Comparison of ENCODE assay signal across 22 cellular contexts in genomic region chr18:72539861-72540260, GRCh38. TPM values are rescaled to one million over a fixed set of nuclear protein-coding genes. Genes with fewer than 3 reads are reported as not detected.
DNase-seq lines count a peak whose midpoint lies in the region; ATAC-seq and TF ChIP-seq lines count a peak whose summit lies in the region.
"Had no signal": no experiment of that assay in that cellular context is flagged by ENCODE, and none has a peak within 500 bp of the region (broad histone marks: within the 10 kb centered on the region; RNA-seq: fewer than 3 reads in every experiment).

No MANE protein-coding gene starts in this region.

- H3K27ac Mint-ChIP-seq in type B pancreatic cell: no peak overlapping the region
- H3K27ac Mint-ChIP-seq: B cell, CD14-positive monocyte, GM23338 had no signal

- peaks cover 0 to 30% (median 6%) of the 10 kb centered on the region in 45 donors for H3K27me3 ChIP-seq in dorsolateral prefrontal cortex

- no peaks in the 10 kb centered on the region for H3K36me3 Mint-ChIP-seq in type B pancreatic cell

- peak overlapping the region in 30 of 59 donors; percentile 1 to 77 (median 65) for H3K4me3 ChIP-seq in dorsolateral prefrontal cortex
- H3K4me3 ChIP-seq: A549, GM12878, GM23338, SJSA1 had no signal

- H3K27ac ChIP-seq in dorsolateral prefrontal cortex (peak overlapping the region in 10 of 59 donors; percentile 1 to 43 (median 28)), caudate nucleus (ENCODE audit: low read depth, low read length) (no peak overlapping the region)
- H3K27ac ChIP-seq: A549, KMS-11, SJSA1 had no signal

- peaks cover 7% of the 10 kb centered on the region for H3K4me1 Mint-ChIP-seq in type B pancreatic cell (ENCODE audit: unreplicated experiment)
- H3K4me1 Mint-ChIP-seq: GM23338 had no signal

- no peak for ATAC-seq in GM21619 (IDR thresholded peaks at IDR 0.05; ENCODE audit: unreplicated experiment)
- ATAC-seq: A549, GM12878, GM23338, Right ventricle myocardium inferior had no signal

- DNase-seq in NCI-H510A treated with DMSO at 0.1 percent for 48 hours (lab: John Stamatoyannopoulos, UW) (peak; percentile 23), NCI-H510A (lab: John Stamatoyannopoulos, UW) (no peak), NCI-H187 (lab: John Stamatoyannopoulos, UW) (peak; percentile 24 to 76), dorsolateral prefrontal cortex (no peak), type B pancreatic cell (ENCODE audit: extremely low spot score, unreplicated experiment) (no peak), caudate nucleus (lab: John Stamatoyannopoulos, UW) (no peak)
- DNase-seq: DND-41, HCEC 1CT, NCI-H1436, NCI-H2029, NCI-H446 treated with DMSO at 0.1 percent for 48 hours, T-helper 1 cell had no signal

- H3K4me3 Mint-ChIP-seq in type B pancreatic cell: peak overlapping the region; percentile 11
- H3K4me3 Mint-ChIP-seq: B cell, GM23338 had no signal

- no peaks in the 10 kb centered on the region for H3K9me3 Mint-ChIP-seq in type B pancreatic cell

- TF ChIP-seq CTCF in dorsolateral prefrontal cortex (IDR thresholded peaks at IDR 0.05 in 54 of 56, conservative IDR thresholded peaks at IDR 0.05 in 2 of 56; ENCODE audit: low read depth in 1 of 56, partially characterized antibody in 56 of 56) (no peak), type B pancreatic cell (conservative IDR thresholded peaks at IDR 0.05) (no peak)

- H3K27me3 Mint-ChIP-seq in type B pancreatic cell: peaks cover 85% of the 10 kb centered on the region

- intact Hi-C loops in dorsolateral prefrontal cortex (cut with DNase I): loop anchor here (5.0 to 10.0 kb wide), 4 partner anchors 92 to 1758 kb away; no protein-coding TSS in a partner anchor

RNA-seq across cellular contexts. Expression of gene CBLN2, which starts 4.3 kb away (rescaled TPM):
- 100 to 1,000 TPM in 79 of 120 experiments, 10 to 100 TPM in 41; 30.3 to 196 (median 107) TPM for total RNA-seq in dorsolateral prefrontal cortex
- total RNA-seq in type B pancreatic cell (ENCODE audit: low replicate concordance): 4.7 and 6.2 TPM in 2 replicates
- total RNA-seq: B cell, GM23338, HT1080, Right ventricle myocardium inferior, SJSA1 had no signal

Comparison
In these comparisons a context has a peak if more than half of its experiments do, and no peak if none do; other contexts are left out.
1. DNase-seq: peak in NCI-H510A treated with DMSO at 0.1 percent for 48 hours (single experiment) and NCI-H187 (2 of 2); none in NCI-H510A (single experiment), dorsolateral prefrontal cortex (0 of 10), type B pancreatic cell (single experiment) and caudate nucleus (0 of 61).